ENCODE assay signal across 7 cellular contexts in genomic region chr11:14088861-14089260, GRCh38.
A peak's percentile ranks its signal among the peaks of the same experiment; 100 is the strongest.
DNase-seq lines count a peak whose midpoint lies in the region; ATAC-seq and TF ChIP-seq lines count a peak whose summit lies in the region.
"Not testable (repeated sequence)": the region's sequence is repeated elsewhere in the genome, so short reads cannot be mapped to it uniquely, and the experiment has no call there.

No MANE protein-coding gene starts in this region.

- H3K9ac ChIP-seq in PC-3 (ENCODE audit: low read length); mammary epithelial cell (ENCODE audit: insufficient read depth, low read length): not testable (repeated sequence)

- not testable (repeated sequence) for H3K4me2 ChIP-seq in PC-3 (ENCODE audit: low read length); mammary epithelial cell (ENCODE audit: insufficient read depth, low read depth, low read length)

- not testable (repeated sequence) for H3K36me3 ChIP-seq in PC-3 (ENCODE audit: low read depth, low read length); mammary epithelial cell (ENCODE audit: insufficient read depth, low read length)

- POLR2A ChIA-PET in CD4-positive, alpha-beta T cell (lab: Charles Lee); PC-3 (lab: Charles Lee; ENCODE audit: unreplicated experiment): not testable (repeated sequence)

- H3K4me1 ChIP-seq in PC-3 (ENCODE audit: insufficient read depth, low read length); mammary epithelial cell (ENCODE audit: insufficient read depth, low read length): not testable (repeated sequence)

- not testable (repeated sequence) for H2AFZ ChIP-seq in PC-3 (ENCODE audit: low read length); mammary epithelial cell (ENCODE audit: low read depth, low read length)

- H3K27ac Mint-ChIP-seq in CD4-positive, alpha-beta T cell = peak overlapping the region; percentile 36

- not testable (repeated sequence) for H3K27me3 ChIP-seq in CD4-positive, alpha-beta T cell (ENCODE audit: control insufficient read depth, insufficient read depth, low read length); mammary epithelial cell (ENCODE audit: insufficient read depth, low read length)
- peaks cover 14% of the 10 kb centered on the region for H3K27me3 ChIP-seq in PC-3 (ENCODE audit: low read length)

- H3K27me3 Mint-ChIP-seq in CD4-positive, alpha-beta T cell = not testable (repeated sequence)

- not testable (repeated sequence) for H3K79me2 ChIP-seq in PC-3 (ENCODE audit: low read length); mammary epithelial cell (ENCODE audit: insufficient read depth, low read length)

- H3K36me3 Mint-ChIP-seq in CD4-positive, alpha-beta T cell (ENCODE audit: low read depth) = peaks cover 35% of the 10 kb centered on the region

- not testable (repeated sequence) for ATAC-seq in CD4-positive, alpha-beta T cell (ENCODE audit: poor library complexity); PC-3

- dilution Hi-C loops in mammary epithelial cell (cut with HindIII; ENCODE audit: low sequenced_read_pairs) = not testable (repeated sequence)

- BruUV-seq in PC-3 (replicated peaks; lab: Mats Ljungman, UMichigan); mammary epithelial cell (replicated peaks; lab: Mats Ljungman, UMichigan): not testable (repeated sequence)

- H3K4me1 Mint-ChIP-seq in CD4-positive, alpha-beta T cell (ENCODE audit: low read depth) = peaks cover 40% of the 10 kb centered on the region

- intact Hi-C loops in CD4-positive, alpha-beta T cell (cut with DNase I, micrococcal nuclease); PC-3 (cut with micrococcal nuclease); mammary epithelial cell (cut with micrococcal nuclease): not testable (repeated sequence)

- not testable (repeated sequence) for H3K27ac ChIP-seq in CD4-positive, alpha-beta T cell (ENCODE audit: low read depth, low read length); PC-3 (ENCODE audit: low read length); mammary epithelial cell (ENCODE audit: insufficient read depth, low read depth, low read length); epithelial cell of prostate
- H3K27ac ChIP-seq in VCaP = peak overlapping the region; percentile 23; the same call in 1 of the 2 replicates

- not testable (repeated sequence) for TF ChIP-seq CTCF in CD4-positive, alpha-beta T cell (IDR thresholded peaks at IDR 0.05); LNCaP clone FGC (IDR thresholded peaks at IDR 0.05; ENCODE audit: control insufficient read depth, extremely low read depth, insufficient read depth); PC-3 (conservative IDR thresholded peaks at IDR 0.05; ENCODE audit: low read depth, low read length); VCaP (conservative IDR thresholded peaks at IDR 0.05); mammary epithelial cell (conservative IDR thresholded peaks at IDR 0.05 in 1 of 2, IDR thresholded peaks at IDR 0.05 in 1 of 2; ENCODE audit: extremely low read depth in 1 of 2, insufficient read depth in 1 of 2, low read depth in 1 of 2, low read length in 2 of 2)

- in situ Hi-C loops in mammary epithelial cell (cut with MboI; ENCODE audit: low sequenced_read_pairs in 2 of 2) = not testable (repeated sequence)

- CTCF ChIA-PET in CD4-positive, alpha-beta T cell (lab: Charles Lee); PC-3 (lab: Charles Lee); mammary epithelial cell (lab: Charles Lee; ENCODE audit: low non-redundant PET): not testable (repeated sequence)

- H3K9me2 ChIP-seq in PC-3 (replicated peaks; ENCODE audit: low read length) = not testable (repeated sequence)

- H3K9me3 ChIP-seq in CD4-positive, alpha-beta T cell (ENCODE audit: control insufficient read depth, low read length); PC-3 (ENCODE audit: low read length); mammary epithelial cell (replicated peaks; ENCODE audit: insufficient read depth, low read length): not testable (repeated sequence)

- not testable (repeated sequence) for H3K4me3 Mint-ChIP-seq in CD4-positive, alpha-beta T cell

- 60% methylated on average over 2 of the region's 2 CpGs for WGBS in mammary epithelial cell (ENCODE audit: low coverage, missing lambda C conversion rate)

- H3K4me3 ChIP-seq in LNCaP clone FGC (ENCODE audit: low read depth, low read length); PC-3 (ENCODE audit: low read length); mammary epithelial cell (replicated peaks in 1 of 3; ENCODE audit: insufficient read depth in 1 of 3, low read depth in 2 of 3, low read length in 3 of 3): not testable (repeated sequence)

- peaks cover 11% of the 10 kb centered on the region for H3K9me3 Mint-ChIP-seq in CD4-positive, alpha-beta T cell

- H4K20me1 ChIP-seq in PC-3 (ENCODE audit: low read length); mammary epithelial cell (ENCODE audit: insufficient read depth, low read length): not testable (repeated sequence)

- H3F3A ChIP-seq in PC-3 (ENCODE audit: low read length, unreplicated experiment) = not testable (repeated sequence)

- not testable (repeated sequence) for DNase-seq in CD4-positive, alpha-beta T cell
- DNase-seq in HT-29 (ENCODE audit: low spot score) = peak; percentile 15
- peak; percentile 34 for DNase-seq in LNCaP clone FGC (ENCODE audit: low read depth)
- peak; percentile 21 for DNase-seq in PC-3
- DNase-seq in mammary epithelial cell = peak; percentile 33
- peak; percentile 18 for DNase-seq in epithelial cell of prostate (ENCODE audit: low read depth, low spot score)
